ENCODE assay signal across 8 cellular contexts in the genomic region with DNA sequence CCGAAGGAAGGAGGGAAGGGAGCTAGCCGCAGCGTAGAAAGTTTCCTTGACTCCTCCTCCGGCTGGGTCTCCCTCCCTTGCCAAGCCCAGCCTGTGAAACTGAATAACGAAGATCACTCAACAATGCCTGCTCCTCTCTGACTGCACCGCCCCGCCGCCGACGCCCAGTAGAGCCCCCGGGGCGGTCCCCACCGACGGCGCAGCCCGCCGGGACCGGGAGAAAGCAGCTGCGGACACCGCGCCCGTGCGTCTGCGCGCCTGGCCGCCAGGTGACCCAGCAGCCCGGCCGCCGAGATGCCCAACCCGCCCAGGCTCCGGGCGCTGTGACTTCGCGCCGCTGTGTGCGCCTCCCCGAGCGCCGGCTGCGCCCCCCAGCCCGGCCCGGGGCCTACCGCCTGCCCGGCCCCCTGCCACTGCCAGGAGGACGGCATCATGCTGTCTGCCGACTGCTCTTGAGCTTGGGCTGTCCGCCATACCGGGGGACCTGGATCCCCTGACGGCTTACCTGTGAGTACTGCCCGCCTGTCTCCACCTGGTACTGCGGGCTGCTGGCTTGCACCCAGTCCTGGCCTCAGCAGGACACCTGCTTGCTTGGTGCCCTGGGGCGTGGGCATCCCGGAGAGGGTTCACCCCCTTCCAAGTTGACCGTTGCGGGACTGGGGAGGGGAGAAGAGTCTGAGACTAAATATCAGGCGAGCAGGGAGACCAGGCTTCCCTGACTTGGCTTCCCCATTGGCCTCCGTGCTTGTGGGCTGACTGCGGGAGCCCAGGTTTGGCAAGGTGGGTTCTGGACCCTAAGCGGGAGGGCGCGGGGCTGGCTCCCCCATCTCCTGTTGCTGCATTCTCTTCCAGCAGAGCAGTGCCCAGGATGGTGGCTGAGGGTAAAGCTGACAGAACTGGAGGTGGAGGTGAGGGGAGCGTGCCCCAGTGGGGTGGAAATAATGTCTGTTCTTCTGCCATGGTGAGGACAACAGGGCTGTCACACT. TPM values are rescaled to one million over a fixed set of nuclear protein-coding genes. Genes with fewer than 3 reads are reported as not detected.
DNase-seq lines count a peak whose midpoint lies in the region; ATAC-seq and TF ChIP-seq lines count a peak whose summit lies in the region.

No MANE protein-coding gene starts in this region.

- peaks cover 8% of the 10 kb centered on the region for H3K4me1 Mint-ChIP-seq in CD8-positive, alpha-beta T cell (ENCODE audit: low read depth)
- peaks cover 8% of the 10 kb centered on the region for H3K4me1 Mint-ChIP-seq in memory B cell

- CTCF ChIA-PET in CD8-positive, alpha-beta T cell (lab: Charles Lee) = interaction anchor here (0.8 to 4.4 kb wide), 10 partner anchors 8 to 649 kb away, joined by 3 to 30 read pairs (median 6); no protein-coding TSS in a partner anchor

- no peak for DNase-seq in CD8-positive, alpha-beta T cell
- DNase-seq in M059J (ENCODE audit: low read depth) (peak; percentile 40), colonic mucosa (no peak), memory B cell (ENCODE audit: low spot score in 2 of 2) (no peak), 8988T (no peak), NCI-H1436 treated with DMSO at 0.1 percent for 48 hours (lab: John Stamatoyannopoulos, UW) (no peak)

- peaks cover 47% of the 10 kb centered on the region for H3K27me3 Mint-ChIP-seq in CD8-positive, alpha-beta T cell (ENCODE audit: low read depth)
- H3K27me3 Mint-ChIP-seq in memory B cell = peaks cover 17% of the 10 kb centered on the region

- H3K27ac ChIP-seq in CD8-positive, alpha-beta T cell (ENCODE audit: low read depth, low read length) = no peak overlapping the region
- no peak overlapping the region for H3K27ac ChIP-seq in colonic mucosa

- POLR2A ChIA-PET in CD8-positive, alpha-beta T cell (lab: Charles Lee) = no interaction called here

- peak overlapping the region; percentile 34 to 60 for H3K9ac ChIP-seq in colonic mucosa (ENCODE audit: low read depth in 2 of 2, low read length in 2 of 2)

- H3K4me3 ChIP-seq in CD8-positive, alpha-beta T cell (ENCODE audit: low read depth, low read length) = no peak overlapping the region
- peak overlapping the region; percentile 33 for H3K4me3 ChIP-seq in colonic mucosa

- H3K27me3 ChIP-seq in CD8-positive, alpha-beta T cell (ENCODE audit: insufficient read depth, low read length) = peaks cover 8% of the 10 kb centered on the region
- H3K27me3 ChIP-seq in colonic mucosa = peaks cover 12% of the 10 kb centered on the region

- no peaks in the 10 kb centered on the region for H3K9me3 Mint-ChIP-seq in CD8-positive, alpha-beta T cell
- H3K9me3 Mint-ChIP-seq in memory B cell = no peaks in the 10 kb centered on the region

- no peaks in the 10 kb centered on the region for H3K9me3 ChIP-seq in CD8-positive, alpha-beta T cell (ENCODE audit: low read length)
- H3K9me3 ChIP-seq in colonic mucosa = no peaks in the 10 kb centered on the region

- intact Hi-C loops in CD8-positive, alpha-beta T cell (cut with DNase I, micrococcal nuclease) = no loop called here
- intact Hi-C loops in colonic mucosa (cut with DNase I) = no loop called here

- H3K4me3 Mint-ChIP-seq in CD8-positive, alpha-beta T cell = peak overlapping the region; percentile 73
- H3K4me3 Mint-ChIP-seq in memory B cell = peak overlapping the region; percentile 85

- H3K4me1 ChIP-seq in CD8-positive, alpha-beta T cell (ENCODE audit: insufficient read depth, low read length) = peaks cover 8% of the 10 kb centered on the region
- H3K4me1 ChIP-seq in colonic mucosa = peaks cover 5% of the 10 kb centered on the region

- peak; percentile 29 for ATAC-seq in CD8-positive, alpha-beta T cell
- ATAC-seq in memory B cell (ENCODE audit: low read depth) (no peak), HG03442 (IDR thresholded peaks at IDR 0.05; ENCODE audit: unreplicated experiment) (no peak), HG03439 (IDR thresholded peaks at IDR 0.05; ENCODE audit: unreplicated experiment) (no peak)

- no peaks in the 10 kb centered on the region for H3K36me3 Mint-ChIP-seq in CD8-positive, alpha-beta T cell
- H3K36me3 Mint-ChIP-seq in memory B cell = no peaks in the 10 kb centered on the region

- TF ChIP-seq CTCF in CD8-positive, alpha-beta T cell (IDR thresholded peaks at IDR 0.05) = no peak
- no peak for TF ChIP-seq CTCF in colonic mucosa (IDR thresholded peaks at IDR 0.05)

- H3K36me3 ChIP-seq in CD8-positive, alpha-beta T cell (ENCODE audit: insufficient read depth, low read length) = no peaks in the 10 kb centered on the region
- H3K36me3 ChIP-seq in colonic mucosa = no peaks in the 10 kb centered on the region

- H3K27ac Mint-ChIP-seq in CD8-positive, alpha-beta T cell = no peak overlapping the region
- H3K27ac Mint-ChIP-seq in memory B cell = no peak overlapping the region

RNA-seq across cellular contexts. Expression of gene SPTLC1, which starts 26.2 kb away (rescaled TPM):
- total RNA-seq in CD8-positive, alpha-beta T cell = 10 to 100 TPM; 41.4 to 41.9 TPM
- total RNA-seq in M059J (2014; rRNA removed; shearing (Covaris generic)) = 123 and 134 TPM in 2 replicates
- 10 to 100 TPM; 77.2 to 83.8 TPM for total RNA-seq in colonic mucosa
